Comparison of ENCODE assay signal across 8 cellular contexts in the genomic region with DNA sequence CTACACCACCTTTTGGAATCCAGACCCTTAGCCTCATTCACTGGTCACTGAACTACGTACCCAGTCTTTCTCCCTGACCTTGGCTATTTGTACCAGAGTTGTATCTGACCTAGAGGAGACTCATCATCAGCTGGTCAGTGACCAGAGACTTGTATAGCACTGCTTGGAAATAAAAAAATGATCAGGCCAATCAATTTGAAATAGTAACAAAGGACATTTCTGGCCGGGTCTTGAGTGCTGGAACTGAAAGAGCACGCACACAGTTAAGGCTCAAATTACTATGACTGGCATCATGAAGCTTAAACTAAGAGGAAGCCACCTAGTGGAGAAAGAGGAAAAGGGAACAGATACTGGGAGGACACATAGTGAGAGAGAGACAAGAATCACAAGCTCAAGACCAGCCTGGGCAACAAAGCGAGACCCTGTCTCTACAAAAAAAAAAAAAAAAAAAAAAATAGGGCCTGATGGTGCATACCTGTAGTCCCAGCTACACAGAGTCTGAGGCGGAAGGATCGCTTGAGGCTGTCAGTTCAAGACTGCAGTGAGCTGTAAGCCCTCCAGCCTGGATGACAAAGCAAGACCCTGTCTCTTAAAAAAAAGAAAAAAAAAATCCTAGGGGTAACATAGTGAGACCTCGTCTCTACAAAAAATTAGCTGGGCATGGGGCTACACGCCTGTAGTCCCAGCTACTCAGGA. TPM values are rescaled to one million over a fixed set of nuclear protein-coding genes. Genes with fewer than 3 reads are reported as not detected.
DNase-seq lines count a peak whose midpoint lies in the region; ATAC-seq and TF ChIP-seq lines count a peak whose summit lies in the region.

No MANE protein-coding gene starts in this region.

- intact Hi-C loops in CD4-positive, alpha-beta memory T cell (cut with micrococcal nuclease), result loop anchor here (1.0 kb wide), 4 partner anchors 13 to 297 kb away; partner anchors contain the start of genes REEP5 and SRP19

- no peaks in the 10 kb centered on the region for H3K9me3 ChIP-seq in CD4-positive, alpha-beta memory T cell (ENCODE audit: control insufficient read depth in 1 of 2, low read length in 2 of 2)
- H3K9me3 ChIP-seq in SU-DHL-6 (ENCODE audit: insufficient read depth, low read length), result no peaks in the 10 kb centered on the region

- no peak overlapping the region for H3K9ac ChIP-seq in SU-DHL-6 (ENCODE audit: low read length)

- no peaks in the 10 kb centered on the region for H3K36me3 Mint-ChIP-seq in CD4-positive, alpha-beta memory T cell
- H3K36me3 Mint-ChIP-seq in neural crest cell (ENCODE audit: low read depth), result no peaks in the 10 kb centered on the region

- H3K4me1 ChIP-seq in CD4-positive, alpha-beta memory T cell (ENCODE audit: insufficient read depth, low read length), result peaks cover 3% of the 10 kb centered on the region

- H3K36me3 ChIP-seq in CD4-positive, alpha-beta memory T cell (ENCODE audit: insufficient read depth, low read length), result no peaks in the 10 kb centered on the region
- no peaks in the 10 kb centered on the region for H3K36me3 ChIP-seq in SU-DHL-6 (ENCODE audit: low read length)

- no peaks in the 10 kb centered on the region for H3K9me3 Mint-ChIP-seq in CD4-positive, alpha-beta memory T cell
- no peaks in the 10 kb centered on the region for H3K9me3 Mint-ChIP-seq in neural crest cell

- peaks cover 16% of the 10 kb centered on the region; the same call in 1 of the 2 replicates for H3F3A ChIP-seq in SU-DHL-6 (ENCODE audit: insufficient read depth)

- H3K79me2 ChIP-seq in SU-DHL-6 (ENCODE audit: insufficient read depth, low read length), result no peaks in the 10 kb centered on the region

- no peaks in the 10 kb centered on the region for H3K9me2 ChIP-seq in SU-DHL-6 (replicated peaks; ENCODE audit: insufficient read depth, low read length)

- peak overlapping the region; percentile 68 for H2AFZ ChIP-seq in SU-DHL-6 (ENCODE audit: low read depth, low read length, severe bottlenecking)

- DNase-seq in CD4-positive, alpha-beta memory T cell, result peak in 4 of 5 donors; percentile 37 to 43 (median 40)
- DNase-seq in NCI-H1417 (lab: John Stamatoyannopoulos, UW), result peak; percentile 22 to 68 (median 63)
- peak; percentile 79 for DNase-seq in fibroblast of mammary gland (ENCODE audit: low read depth)
- no peak for DNase-seq in neural crest cell (ENCODE audit: low read depth, low spot score)
- no peak for DNase-seq in GOT3 (lab: John Stamatoyannopoulos, UW)

- H3K4me3 ChIP-seq in CD4-positive, alpha-beta memory T cell (ENCODE audit: low read length in 2 of 2), result no peak overlapping the region
- H3K4me3 ChIP-seq in SU-DHL-6 (ENCODE audit: insufficient read depth, low read length, poor library complexity, severe bottlenecking), result no peak overlapping the region
- H3K4me3 ChIP-seq in fibroblast of mammary gland (ENCODE audit: control insufficient read depth, low read depth, low read length), result no peak overlapping the region

- H3K27ac ChIP-seq in CD4-positive, alpha-beta memory T cell (ENCODE audit: low read depth, low read length), result no peak overlapping the region
- no peak overlapping the region for H3K27ac ChIP-seq in SU-DHL-6 (ENCODE audit: low read depth, low read length)

- CTCF ChIA-PET in CD4-positive, alpha-beta memory T cell (lab: Charles Lee; ENCODE audit: partially characterized antibody), result interaction anchor here (0.6 to 1.6 kb wide), 47 partner anchors 9 to 758 kb away, joined by 3 to 34 read pairs (median 5); partner anchors contain the start of genes DCP2, REEP5 and SRP19

- POLR2A ChIA-PET in CD4-positive, alpha-beta memory T cell (lab: Charles Lee; ENCODE audit: partially characterized antibody), result interaction anchor here (0.7 to 1.6 kb wide), 7 partner anchors 9 to 128 kb away, joined by 3 to 8 read pairs (median 4); partner anchors contain the start of genes DCP2 and SRP19

- H4K20me1 ChIP-seq in SU-DHL-6 (ENCODE audit: low read depth, low read length), result no peaks in the 10 kb centered on the region

- peak overlapping the region; percentile 34 for H3K4me2 ChIP-seq in SU-DHL-6 (ENCODE audit: low read depth, low read length, poor library complexity, severe bottlenecking)

- peak overlapping the region in 2 of 8 donors; percentile 15 to 55 for H3K4me3 Mint-ChIP-seq in CD4-positive, alpha-beta memory T cell
- H3K4me3 Mint-ChIP-seq in neural crest cell, result peak overlapping the region; percentile 6

- TF ChIP-seq CTCF in SU-DHL-6 (IDR thresholded peaks at IDR 0.05; ENCODE audit: insufficient read depth, low read length, poor library complexity, severe bottlenecking) (peak; percentile 73), fibroblast of mammary gland (conservative IDR thresholded peaks at IDR 0.05; ENCODE audit: control insufficient read depth, insufficient read depth, low read depth, low read length) (peak; percentile 77), neural crest cell (conservative IDR thresholded peaks at IDR 0.05) (peak; percentile 73)

- peaks cover 4 to 5% (median 4%) of the 10 kb centered on the region in 4 donors for H3K4me1 Mint-ChIP-seq in CD4-positive, alpha-beta memory T cell
- peaks cover 4% of the 10 kb centered on the region for H3K4me1 Mint-ChIP-seq in neural crest cell

- H3K27me3 Mint-ChIP-seq in CD4-positive, alpha-beta memory T cell, result peaks cover 2 to 3% of the 10 kb centered on the region in 2 donors
- H3K27me3 Mint-ChIP-seq in neural crest cell (ENCODE audit: low read depth), result peaks cover 5% of the 10 kb centered on the region

- no peaks in the 10 kb centered on the region for H3K27me3 ChIP-seq in CD4-positive, alpha-beta memory T cell (ENCODE audit: insufficient read depth, low read length)
- no peaks in the 10 kb centered on the region for H3K27me3 ChIP-seq in SU-DHL-6 (ENCODE audit: low read length)

- H3K27ac Mint-ChIP-seq in CD4-positive, alpha-beta memory T cell, result peak overlapping the region in 1 of 7 donors; percentile 10
- no peak overlapping the region for H3K27ac Mint-ChIP-seq in neural crest cell (ENCODE audit: unreplicated experiment)

- ATAC-seq in GM18867 (IDR thresholded peaks at IDR 0.05; ENCODE audit: unreplicated experiment), result peak; percentile 99
- ATAC-seq in HG02973 (IDR thresholded peaks at IDR 0.05; ENCODE audit: unreplicated experiment), result peak; percentile 99

RNA-seq across cellular contexts. Expression of gene SRP19, which starts 12.8 kb away (rescaled TPM):
- 10 to 100 TPM; 51.4 to 54.4 TPM for total RNA-seq in CD4-positive, alpha-beta memory T cell
- 100 to 1,000 TPM; 150 to 163 TPM for polyA plus RNA-seq in CD4-positive, alpha-beta memory T cell
- 53.3 and 53.8 TPM in 2 replicates for total RNA-seq in neural crest cell

Comparison
In these comparisons a context has a peak if more than half of its experiments do, and no peak if none do; other contexts are left out.
1. DNase-seq: peak in CD4-positive, alpha-beta memory T cell (4 of 5), NCI-H1417 (3 of 3) and fibroblast of mammary gland (single experiment); none in neural crest cell (single experiment) and GOT3 (single experiment).
2. Peak in every context shown above with its lines, with median percentiles within 50 percentile points of each other: CTCF ChIP-seq.